ENCODE assay signal across 1 cellular context in the genomic region with DNA sequence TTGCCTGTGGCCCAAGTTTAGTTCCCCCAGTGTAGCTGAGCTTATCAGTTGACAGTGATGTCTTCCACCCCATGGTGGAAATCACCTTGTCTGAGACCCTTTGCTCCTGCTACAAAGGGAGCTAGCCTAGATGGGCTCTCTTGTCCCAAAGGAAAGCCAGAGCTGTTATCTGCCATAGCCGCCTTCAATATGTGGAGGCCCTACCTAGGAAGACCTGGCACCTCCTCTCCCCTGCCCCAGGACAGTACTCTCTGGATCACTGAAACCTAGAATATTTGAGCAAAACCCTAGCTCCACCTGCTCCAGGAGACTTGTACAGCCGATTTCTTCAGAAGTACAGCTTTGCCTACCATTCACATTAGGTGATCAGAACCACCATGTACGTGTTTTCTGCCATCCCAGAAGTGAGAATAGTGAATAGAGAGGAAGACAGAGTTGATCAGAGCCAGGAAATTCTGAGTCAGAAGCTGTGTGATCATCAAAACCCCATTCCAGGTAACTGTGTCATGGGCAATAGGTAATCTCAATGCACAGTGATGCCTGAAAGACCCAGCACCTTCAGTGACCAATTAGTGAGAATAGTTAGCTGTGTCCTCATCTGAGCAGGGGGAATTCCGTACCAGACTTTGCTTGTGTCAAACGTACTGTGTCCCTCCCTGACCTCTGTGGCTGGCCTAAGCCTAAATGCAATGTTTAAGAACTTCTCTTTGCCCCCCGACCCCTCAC.
TF ChIP-seq lines count a peak whose summit lies in the region.

No MANE protein-coding gene starts in this region.

TF ChIP-seq in GM12878, 131 proteins besides CTCF, POLR2A, EP300 and RAD21:
- TF ChIP-seq NR2F1 (conservative IDR thresholded peaks at IDR 0.05) (peak; percentile 61; the same call in 1 of the 2 replicates), YBX1 (IDR thresholded peaks at IDR 0.05) (no peak)
- TF ChIP-seq, protein P1, sequence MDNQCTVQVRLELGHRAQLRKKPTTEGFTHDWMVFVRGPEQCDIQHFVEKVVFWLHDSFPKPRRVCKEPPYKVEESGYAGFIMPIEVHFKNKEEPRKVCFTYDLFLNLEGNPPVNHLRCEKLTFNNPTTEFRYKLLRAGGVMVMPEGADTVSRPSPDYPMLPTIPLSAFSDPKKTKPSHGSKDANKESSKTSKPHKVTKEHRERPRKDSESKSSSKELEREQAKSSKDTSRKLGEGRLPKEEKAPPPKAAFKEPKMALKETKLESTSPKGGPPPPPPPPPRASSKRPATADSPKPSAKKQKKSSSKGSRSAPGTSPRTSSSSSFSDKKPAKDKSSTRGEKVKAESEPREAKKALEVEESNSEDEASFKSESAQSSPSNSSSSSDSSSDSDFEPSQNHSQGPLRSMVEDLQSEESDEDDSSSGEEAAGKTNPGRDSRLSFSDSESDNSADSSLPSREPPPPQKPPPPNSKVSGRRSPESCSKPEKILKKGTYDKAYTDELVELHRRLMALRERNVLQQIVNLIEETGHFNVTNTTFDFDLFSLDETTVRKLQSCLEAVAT (IDR thresholded peaks at IDR 0.05) = peak; percentile 97
